Comparison of ENCODE assay signal across 15 cellular contexts in the genomic region with DNA sequence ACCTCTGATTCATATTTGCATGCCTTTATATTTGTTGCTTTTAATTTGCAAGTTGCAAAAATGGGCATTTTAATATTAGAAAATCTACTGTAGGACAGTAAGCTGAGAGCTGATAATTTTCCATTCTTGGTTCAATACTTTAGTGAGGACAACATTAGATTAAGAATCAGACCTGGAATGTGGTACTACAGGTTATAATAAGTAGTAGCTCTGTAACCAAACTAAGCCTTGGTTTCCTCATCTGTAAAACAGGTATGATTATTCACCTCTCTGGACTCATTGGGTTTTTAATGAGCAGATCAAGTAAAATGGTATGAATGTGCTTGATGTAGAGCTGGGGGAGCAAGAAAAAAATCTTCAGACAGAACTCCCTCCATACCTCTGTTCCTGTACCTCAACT. TPM values are rescaled to one million over a fixed set of nuclear protein-coding genes. Genes with fewer than 3 reads are reported as not detected.
A peak's percentile ranks its signal among the peaks of the same experiment; 100 is the strongest.
DNase-seq lines count a peak whose midpoint lies in the region; ATAC-seq, FAIRE-seq and TF ChIP-seq lines count a peak whose summit lies in the region.
"Had no signal": no experiment of that assay in that cellular context is flagged by ENCODE, and none has a peak within 500 bp of the region (broad histone marks: within the 10 kb centered on the region; RNA-seq: fewer than 3 reads in every experiment).

No MANE protein-coding gene starts in this region.

- no peaks in the 10 kb centered on the region for H3K27me3 Mint-ChIP-seq in astrocyte (ENCODE audit: low read depth, unreplicated experiment)
- H3K27me3 Mint-ChIP-seq in GM23338 (ENCODE audit: insufficient read depth, low read depth, poor library complexity) = no peaks in the 10 kb centered on the region
- H3K27me3 Mint-ChIP-seq: CD8-positive, alpha-beta memory T cell had no signal

- ATAC-seq in GM23338 = no peak
- no peak for ATAC-seq in GM18505 (IDR thresholded peaks at IDR 0.05; ENCODE audit: unreplicated experiment)
- ATAC-seq: GM12878 had no signal

- no peaks in the 10 kb centered on the region for H3K9me2 ChIP-seq in GM23338 (ENCODE audit: insufficient read depth)

- H3K36me3 Mint-ChIP-seq in astrocyte (ENCODE audit: low read depth, unreplicated experiment) (no peaks in the 10 kb centered on the region), GM23338 (ENCODE audit: low read depth) (no peaks in the 10 kb centered on the region)
- H3K36me3 Mint-ChIP-seq: CD8-positive, alpha-beta memory T cell had no signal

- H3K4me1 Mint-ChIP-seq in astrocyte (ENCODE audit: low read depth, unreplicated experiment) = peaks cover 15% of the 10 kb centered on the region
- H3K4me1 Mint-ChIP-seq in GM23338 = peaks cover 13% of the 10 kb centered on the region
- H3K4me1 Mint-ChIP-seq: CD8-positive, alpha-beta memory T cell had no signal

- H3K9me3 ChIP-seq in HEK293 (ENCODE audit: control insufficient read depth, insufficient read depth, low read depth, low read length) (no peaks in the 10 kb centered on the region), astrocyte (ENCODE audit: insufficient read depth, low read depth, low read length) (no peaks in the 10 kb centered on the region), skeletal muscle tissue (ENCODE audit: control insufficient read depth in 3 of 3, low read length in 3 of 3) (no peaks in the 10 kb centered on the region)
- H3K9me3 ChIP-seq: BLaER1, Caco-2, HAP-1 had no signal

- TF ChIP-seq CTCF in HEK293 (tag by site-specific recombination; IDR thresholded peaks at IDR 0.05) (no peak), astrocyte (IDR thresholded peaks at IDR 0.05; ENCODE audit: insufficient read depth, low read depth, low read length) (no peak), epithelial cell of esophagus (IDR thresholded peaks at IDR 0.05; ENCODE audit: insufficient read depth, low read depth, low read length, missing control alignments) (no peak), GM23338 (conservative IDR thresholded peaks at IDR 0.05; ENCODE audit: low read depth in 2 of 2) (no peak)

- H3K27ac ChIP-seq in HEK293 (ENCODE audit: extremely low read depth, low read depth, low read length) = 0 out of 2 replicates have a peak overlapping the region, but pooled peaks have one; percentile 11
- no peak overlapping the region for H3K27ac ChIP-seq in astrocyte (ENCODE audit: low read depth, low read length)
- peak overlapping the region; percentile 56 for H3K27ac ChIP-seq in skeletal muscle tissue (ENCODE audit: low read depth, low read length)
- no peak overlapping the region for H3K27ac ChIP-seq in GM23338 (ENCODE audit: low read depth)
- H3K27ac ChIP-seq: BLaER1, HL-60 had no signal

- H3K9me3 Mint-ChIP-seq in astrocyte (ENCODE audit: unreplicated experiment) = no peaks in the 10 kb centered on the region
- no peaks in the 10 kb centered on the region for H3K9me3 Mint-ChIP-seq in GM23338
- H3K9me3 Mint-ChIP-seq: CD8-positive, alpha-beta memory T cell had no signal

- no peak overlapping the region for H3K9ac ChIP-seq in astrocyte (ENCODE audit: low read length)
- H3K9ac ChIP-seq in skeletal muscle tissue (ENCODE audit: low read depth in 1 of 3, low read length in 3 of 3) = no peak overlapping the region
- H3K9ac ChIP-seq: BLaER1 had no signal

- H2AFZ ChIP-seq in astrocyte (ENCODE audit: low read depth, low read length) (no peak overlapping the region), GM23338 (no peak overlapping the region)

- H4K20me1 ChIP-seq in astrocyte (ENCODE audit: insufficient read depth, low read length) (peaks cover 4% of the 10 kb centered on the region), GM23338 (replicated peaks; ENCODE audit: insufficient read depth) (no peaks in the 10 kb centered on the region)
- H4K20me1 ChIP-seq: BLaER1 had no signal

- CTCF ChIA-PET in HEK293 (lab: Yijun Ruan, JAX) = no interaction called here

- H3K4me2 ChIP-seq in astrocyte (ENCODE audit: low read length) (peak overlapping the region; percentile 39), GM23338 (no peak overlapping the region)
- H3K4me2 ChIP-seq: BLaER1 had no signal

- TF ChIP-seq POLR2A in GM18505 (IDR thresholded peaks at IDR 0.05; ENCODE audit: borderline replicate concordance, extremely low read depth, insufficient read depth, insufficient read length) = no peak

- H3K79me2 ChIP-seq in astrocyte (ENCODE audit: insufficient read depth, low read length) (peaks cover 26% of the 10 kb centered on the region), GM23338 (replicated peaks; ENCODE audit: insufficient read depth) (peaks cover 48% of the 10 kb centered on the region)

- DNase-seq in astrocyte (ENCODE audit: low read depth) (no peak), epithelial cell of esophagus (ENCODE audit: low read depth) (peak; percentile 11), GM23338 (ENCODE audit: low spot score) (no peak), SW 1271 (lab: John Stamatoyannopoulos, UW) (no peak)
- DNase-seq: Caco-2; CD8-positive, alpha-beta memory T cell; KBM-7 had no signal

- no peak overlapping the region for H3K4me3 Mint-ChIP-seq in astrocyte (ENCODE audit: unreplicated experiment)
- no peak overlapping the region for H3K4me3 Mint-ChIP-seq in GM23338
- H3K4me3 Mint-ChIP-seq: CD8-positive, alpha-beta memory T cell had no signal

- POLR2A ChIA-PET in HEK293 (lab: Yijun Ruan, JAX) = no interaction called here

- H3K4me1 ChIP-seq in HEK293 (ENCODE audit: control insufficient read depth, insufficient read depth, low read length) (peaks cover 28% of the 10 kb centered on the region), astrocyte (ENCODE audit: insufficient read depth, low read length) (no peaks in the 10 kb centered on the region), skeletal muscle tissue (ENCODE audit: control insufficient read depth in 3 of 3, insufficient read depth in 3 of 3, low read length in 3 of 3) (peaks cover 6 to 21% (median 8%) of the 10 kb centered on the region in 3 donors), GM23338 (ENCODE audit: insufficient read depth) (peaks cover 9% of the 10 kb centered on the region; the same call in 1 of the 2 replicates)
- H3K4me1 ChIP-seq: BLaER1, Caco-2 had no signal

- H3K27ac Mint-ChIP-seq in astrocyte (ENCODE audit: unreplicated experiment) (no peak overlapping the region), GM23338 (no peak overlapping the region)
- H3K27ac Mint-ChIP-seq: CD8-positive, alpha-beta memory T cell had no signal

- peak; percentile 90 for FAIRE-seq in astrocyte (lab: Jason Lieb, UNC)
- FAIRE-seq: GM12878, H1 had no signal

- H3K27me3 ChIP-seq in astrocyte (ENCODE audit: insufficient read depth, low read length) (no peaks in the 10 kb centered on the region), skeletal muscle tissue (ENCODE audit: control insufficient read depth in 3 of 3, insufficient read depth in 3 of 3, low read length in 3 of 3) (no peaks in the 10 kb centered on the region), GM23338 (ENCODE audit: insufficient read depth) (no peaks in the 10 kb centered on the region)
- H3K27me3 ChIP-seq: BLaER1 had no signal

- H3F3A ChIP-seq in GM23338 (replicated peaks; ENCODE audit: low read depth) = no peaks in the 10 kb centered on the region

- H3K4me3 ChIP-seq in HEK293 (ENCODE audit: low read depth, low read length) (no peak overlapping the region), astrocyte (ENCODE audit: insufficient read depth, low read depth, low read length) (no peak overlapping the region), epithelial cell of esophagus (ENCODE audit: low read length) (no peak overlapping the region), skeletal muscle tissue (ENCODE audit: low read length in 3 of 3) (no peak overlapping the region), GM23338 (no peak overlapping the region)
- H3K4me3 ChIP-seq: BLaER1, GM12878, HAP-1 had no signal

- H3K36me3 ChIP-seq in HEK293 (ENCODE audit: control insufficient read depth in 2 of 2, insufficient read depth in 1 of 2, low read length in 2 of 2) (no peaks in the 10 kb centered on the region), astrocyte (ENCODE audit: insufficient read depth, low read length) (no peaks in the 10 kb centered on the region), skeletal muscle tissue (ENCODE audit: control insufficient read depth in 3 of 3, insufficient read depth in 3 of 3, low read length in 3 of 3) (no peaks in the 10 kb centered on the region), GM23338 (ENCODE audit: insufficient read depth) (no peaks in the 10 kb centered on the region)
- H3K36me3 ChIP-seq: BLaER1, HAP-1 had no signal

TF ChIP-seq in HEK293, 187 proteins besides CTCF, POLR2A, EP300 and RAD21:
- TF ChIP-seq, protein P1, sequence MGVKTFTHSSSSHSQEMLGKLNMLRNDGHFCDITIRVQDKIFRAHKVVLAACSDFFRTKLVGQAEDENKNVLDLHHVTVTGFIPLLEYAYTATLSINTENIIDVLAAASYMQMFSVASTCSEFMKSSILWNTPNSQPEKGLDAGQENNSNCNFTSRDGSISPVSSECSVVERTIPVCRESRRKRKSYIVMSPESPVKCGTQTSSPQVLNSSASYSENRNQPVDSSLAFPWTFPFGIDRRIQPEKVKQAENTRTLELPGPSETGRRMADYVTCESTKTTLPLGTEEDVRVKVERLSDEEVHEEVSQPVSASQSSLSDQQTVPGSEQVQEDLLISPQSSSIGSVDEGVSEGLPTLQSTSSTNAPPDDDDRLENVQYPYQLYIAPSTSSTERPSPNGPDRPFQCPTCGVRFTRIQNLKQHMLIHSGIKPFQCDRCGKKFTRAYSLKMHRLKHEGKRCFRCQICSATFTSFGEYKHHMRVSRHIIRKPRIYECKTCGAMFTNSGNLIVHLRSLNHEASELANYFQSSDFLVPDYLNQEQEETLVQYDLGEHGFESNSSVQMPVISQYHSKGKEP (tag by site-specific recombination; IDR thresholded peaks at IDR 0.05) = no peak
- no peak for TF ChIP-seq ZNF24 (tag by site-specific recombination; IDR thresholded peaks at IDR 0.05)

TF ChIP-seq in GM23338, 12 proteins besides CTCF, POLR2A, EP300 and RAD21:
- TF ChIP-seq EZH2 (IDR thresholded peaks at IDR 0.05; ENCODE audit: low read depth, unreplicated experiment) = no peak

RNA-seq across cellular contexts. Expression of a gene that starts 31.1 kb away (rescaled TPM):
- total RNA-seq in astrocyte = 33.0 and 33.7 TPM in 2 replicates
- total RNA-seq in skeletal muscle tissue = 7.8 TPM
- 7.0 and 10.8 TPM in 2 replicates for total RNA-seq in GM23338 (2014; rRNA removed; shearing (Covaris generic))
- 3.8 TPM in 2 replicates for polyA plus RNA-seq in GM23338 (2016; fragmentation: Nextera tagmentation; extraction: Ambion mirVana)
- total RNA-seq: CD8-positive, alpha-beta memory T cell; GM12878 had no signal
- polyA plus RNA-seq: CD8-positive, alpha-beta memory T cell; GM12878 had no signal

Comparison
In these comparisons a context has a peak if more than half of its experiments do, and no peak if none do; other contexts are left out.
1. H3K27ac ChIP-seq: peak in HEK293 (single experiment) and skeletal muscle tissue (single experiment); none in astrocyte (single experiment) and GM23338 (single experiment).